13 cellular contexts compared by ENCODE assay signal in genomic region chr3:100682056-100682853, GRCh38. TPM values are rescaled to one million over a fixed set of nuclear protein-coding genes. Genes with fewer than 3 reads are reported as not detected.
DNase-seq lines count a peak whose midpoint lies in the region; ATAC-seq, FAIRE-seq and TF ChIP-seq lines count a peak whose summit lies in the region.
"Had no signal": no experiment of that assay in that cellular context is flagged by ENCODE, and none has a peak within 500 bp of the region (broad histone marks: within the 10 kb centered on the region; RNA-seq: fewer than 3 reads in every experiment).

No MANE protein-coding gene starts in this region.

- 0 out of 2 replicates have a peak overlapping the region, but pooled peaks have one; percentile 50 for H2AFZ ChIP-seq in K562 (ENCODE audit: low read depth, low read length)

- TF ChIP-seq EP300 in K562 (IDR thresholded peaks at IDR 0.05; ENCODE audit: low read length), result no peak

- peaks cover 0 to 5% of the 10 kb centered on the region in 2 experiments; a peak in 2 of 5 replicates for H3K4me1 ChIP-seq in K562 (replicated peaks in 1 of 2; ENCODE audit: control insufficient read depth in 2 of 2, insufficient read depth in 2 of 2, low read length in 2 of 2)
- H3K4me1 ChIP-seq: uterus had no signal

- DNase-seq in GM03348 (ENCODE audit: low spot score), result peak; percentile 26
- DNase-seq in K562 (ENCODE audit: extremely low read depth in 1 of 4, low spot score in 3 of 4), result no peak
- peak; percentile 52 for DNase-seq in left ventricle myocardium superior
- DNase-seq in renal cortical epithelial cell (ENCODE audit: low read depth), result peak; percentile 10
- no peak for DNase-seq in NCI-H2227 (lab: John Stamatoyannopoulos, UW; ENCODE audit: unreplicated experiment)
- DNase-seq in inferior parietal cortex (ENCODE audit: extremely low spot score), result no peak
- DNase-seq: DMS153, midbrain, uterus had no signal

- POLR2A ChIA-PET in K562 (lab: Yijun Ruan, JAX), result interaction anchor here (0.5 to 2.5 kb wide), 3 partner anchors 16 to 400 kb away, joined by 3 to 9 read pairs (median 5); partner anchors contain the start of gene TFG

- WGBS in K562 (ENCODE audit: insufficient coverage, low coverage, missing lambda C conversion rate), result 57% methylated on average over 11 of the region's 41 CpGs

- in situ Hi-C loops in K562 (cut with MboI), result no loop called here

- no peaks in the 10 kb centered on the region for H3K27me3 ChIP-seq in K562 (ENCODE audit: control insufficient read depth in 2 of 2, insufficient read depth in 2 of 2, low read length in 2 of 2)
- H3K27me3 ChIP-seq: uterus had no signal

- no peak for FAIRE-seq in K562 (lab: Jason Lieb, UNC)

- no peaks in the 10 kb centered on the region for H3K9me1 ChIP-seq in K562 (ENCODE audit: control insufficient read depth, insufficient read depth, low read length)

- no peaks in the 10 kb centered on the region for H3K9me3 ChIP-seq in K562 (replicated peaks; ENCODE audit: control insufficient read depth, insufficient read depth, low read depth, low read length)
- H3K9me3 ChIP-seq: uterus had no signal

- H3K9ac ChIP-seq in K562 (ENCODE audit: insufficient read depth in 1 of 2, low read depth in 2 of 2, low read length in 2 of 2), result no peak overlapping the region; a peak in 1 of 4 replicates

- no peak overlapping the region for H3K4me2 ChIP-seq in K562 (ENCODE audit: insufficient read depth, low read length)

- no peaks in the 10 kb centered on the region for H4K20me1 ChIP-seq in K562 (replicated peaks; ENCODE audit: control insufficient read depth, insufficient read depth, low read length)

- H3K4me3 ChIP-seq in K562, result no peak overlapping the region
- H3K4me3 ChIP-seq: SK-N-MC, uterus had no signal

- no peak for TF ChIP-seq RAD21 in K562 (CRISPR knock-in tag; conservative IDR thresholded peaks at IDR 0.05 in 1 of 2, IDR thresholded peaks at IDR 0.05 in 1 of 2)

- intact Hi-C loops in K562 (cut with micrococcal nuclease), result no loop called here
- intact Hi-C loops in left ventricle myocardium superior (cut with micrococcal nuclease), result no loop called here

- no peak overlapping the region for H3K27ac ChIP-seq in K562 (ENCODE audit: extremely low read depth, low read depth, low read length)
- H3K27ac ChIP-seq: SK-N-MC, uterus, VCaP had no signal

- ATAC-seq in K562 (peak; percentile 65), left ventricle myocardium superior (peak; percentile 64), HG03135 (IDR thresholded peaks at IDR 0.05; ENCODE audit: unreplicated experiment) (no peak), HG03460 (IDR thresholded peaks at IDR 0.05; ENCODE audit: unreplicated experiment) (no peak)

- CTCF ChIA-PET in K562 (lab: Yijun Ruan, JAX; ENCODE audit: low intra/inter-chr PET ratio), result no interaction called here

- no peak for TF ChIP-seq CTCF in K562 (IDR thresholded peaks at IDR 0.05 in 2 of 3, conservative IDR thresholded peaks at IDR 0.05 in 1 of 3; ENCODE audit: insufficient read depth in 2 of 3, low read depth in 1 of 3, low read length in 3 of 3)

- H3K79me2 ChIP-seq in K562 (ENCODE audit: control insufficient read depth, insufficient read depth, low read length), result no peaks in the 10 kb centered on the region

- no peaks in the 10 kb centered on the region for H3K36me3 ChIP-seq in K562 (ENCODE audit: control insufficient read depth, insufficient read depth, low read length)
- H3K36me3 ChIP-seq: uterus had no signal

- TF ChIP-seq POLR2A in K562 (conservative IDR thresholded peaks at IDR 0.05), result no peak

- BruUV-seq in K562 (replicated peaks; lab: Mats Ljungman, UMichigan), result no TSS peak

TF ChIP-seq in K562, 482 proteins besides CTCF, POLR2A, EP300 and RAD21:
- TF ChIP-seq ATF3 (IDR thresholded peaks at IDR 0.05), result peak; percentile 19; the same call in 1 of the 2 replicates
- TF ChIP-seq ATF3 (CRISPR knock-in tag; conservative IDR thresholded peaks at IDR 0.05), result no peak
- TF ChIP-seq ATF7 (IDR thresholded peaks at IDR 0.05), result 0 out of 2 replicates have a peak, but pooled peaks have one; percentile 15
- TF ChIP-seq FOXP1 (CRISPR knock-in tag; IDR thresholded peaks at IDR 0.05), result no peak

RNA-seq across cellular contexts. Expression of gene TFG, which starts 27.0 kb away (rescaled TPM):
- 21.5 and 58.2 TPM in 2 replicates for total RNA-seq in K562 (2011; cell fraction: chromatin; rRNA removed; ENCODE audit: low replicate concordance)
- 14.8 and 18.0 TPM in 2 replicates for total RNA-seq in K562 (2011; cell fraction: nucleolus; rRNA removed)
- 31.5 and 58.2 TPM in 2 replicates for total RNA-seq in K562 (2011; cell fraction: nucleoplasm; rRNA removed)
- total RNA-seq in K562 (2014; rRNA removed) (31.8 and 42.0 TPM in 2 replicates), K562 (2014; rRNA removed; fragmentation: Illumina TruSeq; extraction: Trizol) (68.8 and 70.8 TPM in 2 replicates), K562 (2015; rRNA removed; fragmentation: Illumina TruSeq; extraction: Trizol) (57.0 and 64.4 TPM in 2 replicates), K562 (2021) (70.4 and 70.6 TPM in 2 replicates), left ventricle myocardium superior (116 TPM), renal cortical epithelial cell (63.4 and 144 TPM in 2 replicates)
- polyA plus RNA-seq in K562 (2011; rRNA removed) (56.1 and 74.5 TPM in 2 replicates), K562 (2014; fragmentation: Illumina TruSeq; extraction: Trizol) (109 and 143 TPM in 2 replicates), K562 (2014; fragmentation: Nextera tagmentation; extraction: Ambion mirVana) (10 to 100 TPM; 33.5 to 48.8 TPM), K562 (2014; rRNA removed) (57.8 and 67.7 TPM in 2 replicates)
- polyA plus RNA-seq in K562 (2011; cell fraction: cytosol; rRNA removed), result 86.2 and 92.5 TPM in 2 replicates
- polyA plus RNA-seq in K562 (2011; cell fraction: nucleus; rRNA removed), result 61.3 and 65.4 TPM in 2 replicates
- 65.7 and 94.7 TPM in 2 replicates for polyA plus RNA-seq in K562 (2012)
- polyA minus RNA-seq in K562 (2011; rRNA and poly(A)+ RNA removed), result 35.1 and 44.4 TPM in 2 replicates
- 28.4 and 31.9 TPM in 2 replicates for polyA minus RNA-seq in K562 (2011; cell fraction: cytosol; rRNA and poly(A)+ RNA removed)
- polyA minus RNA-seq in K562 (2011; cell fraction: nucleus; rRNA and poly(A)+ RNA removed), result 34.5 and 59.3 TPM in 2 replicates

Comparison
In these comparisons a context has a peak if more than half of its experiments do, and no peak if none do; other contexts are left out.
1. DNase-seq: peak in GM03348 (single experiment), left ventricle myocardium superior (single experiment) and renal cortical epithelial cell (single experiment); none in K562 (0 of 4), NCI-H2227 (single experiment) and inferior parietal cortex (single experiment).
2. ATAC-seq: peak in K562 (single experiment) and left ventricle myocardium superior (single experiment); none in HG03135 (single experiment) and HG03460 (single experiment).